ENCODE assay signal across 11 cellular contexts in the genomic region with DNA sequence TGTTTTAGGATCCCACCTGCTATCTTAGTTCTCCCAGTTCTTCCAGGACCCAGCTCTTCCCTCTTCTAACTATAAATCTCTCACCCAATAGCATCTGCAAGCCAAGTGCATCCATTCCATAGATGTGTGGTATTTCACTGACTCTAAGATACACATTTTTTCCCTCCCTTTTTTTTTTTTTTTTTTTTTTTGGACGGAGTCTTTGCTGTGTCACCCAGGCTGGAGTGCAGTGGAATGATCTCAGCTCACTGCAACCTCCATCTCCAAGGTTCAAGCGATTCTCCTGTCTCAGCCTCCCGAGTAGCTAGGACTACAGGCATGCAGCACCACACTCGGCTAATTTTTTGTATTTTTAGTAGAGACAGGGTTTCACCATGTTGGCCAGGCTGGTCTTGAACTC. TPM values are rescaled to one million over a fixed set of nuclear protein-coding genes. Genes with fewer than 3 reads are reported as not detected.
DNase-seq lines count a peak whose midpoint lies in the region; ATAC-seq and TF ChIP-seq lines count a peak whose summit lies in the region.
"Not testable (repeated sequence)": the region's sequence is repeated elsewhere in the genome, so short reads cannot be mapped to it uniquely, and the experiment has no call there.
"Had no signal": no experiment of that assay in that cellular context is flagged by ENCODE, and none has a peak within 500 bp of the region (broad histone marks: within the 10 kb centered on the region; RNA-seq: fewer than 3 reads in every experiment).

No MANE protein-coding gene starts in this region.

- H2AFZ ChIP-seq in neural progenitor cell (replicated peaks), result not testable (repeated sequence)

- H3K36me3 ChIP-seq in DOHH2 (ENCODE audit: control insufficient read depth, low read length) (peaks cover 69% of the 10 kb centered on the region), iPS-18a (ENCODE audit: control insufficient read depth, low read depth, low read length) (peaks cover 45% of the 10 kb centered on the region), neural progenitor cell (peaks cover 10% of the 10 kb centered on the region), thymus (ENCODE audit: control insufficient read depth, insufficient read depth) (peaks cover 28% of the 10 kb centered on the region)

- H3K4me3 ChIP-seq in DOHH2 (ENCODE audit: low read length), result peak overlapping the region; percentile 94
- H3K4me3 ChIP-seq in Jurkat, Clone E6-1 (ENCODE audit: low read length), result peak overlapping the region; percentile 97
- H3K4me3 ChIP-seq in iPS-18a (ENCODE audit: low read length), result peak overlapping the region; percentile 86
- H3K4me3 ChIP-seq in neural progenitor cell, result peak overlapping the region; percentile 73
- peak overlapping the region; percentile 87 for H3K4me3 ChIP-seq in thymus (ENCODE audit: low read length)

- TF ChIP-seq CTCF in DOHH2 (IDR thresholded peaks at IDR 0.05; ENCODE audit: low read depth, low read length, poor library complexity, severe bottlenecking); neural progenitor cell (IDR thresholded peaks at IDR 0.05): not testable (repeated sequence)

- H3K4me3 Mint-ChIP-seq in T-helper 1 cell treated with Interleukin-12 subunit alpha and Interleukin-12 subunit beta and Interleukin-4 antibody, amounts not matched to agents 30 μg/mL and 1 μg/mL, for 36 hours, result peak overlapping the region; percentile 88
- H3K4me3 Mint-ChIP-seq in effector memory CD8-positive, alpha-beta T cell, result peak overlapping the region; percentile 97 to 99
- peak overlapping the region; percentile 97 for H3K4me3 Mint-ChIP-seq in neural progenitor cell

- H3K4me1 ChIP-seq in DOHH2 (ENCODE audit: control insufficient read depth, low read length) (peaks cover 53% of the 10 kb centered on the region), neural progenitor cell (peaks cover 18% of the 10 kb centered on the region), thymus (ENCODE audit: control insufficient read depth, insufficient read depth, low read length) (peaks cover 15% of the 10 kb centered on the region)
- not testable (repeated sequence) for H3K4me1 ChIP-seq in iPS-18a (ENCODE audit: control insufficient read depth, low read depth, low read length)

- peak overlapping the region; percentile 79 for H3K27ac Mint-ChIP-seq in T-helper 1 cell treated with Interleukin-12 subunit alpha and Interleukin-12 subunit beta and Interleukin-4 antibody, amounts not matched to agents 30 μg/mL and 1 μg/mL, for 36 hours
- peak overlapping the region; percentile 92 to 96 for H3K27ac Mint-ChIP-seq in activated naive CD4-positive, alpha-beta T cell treated with anti-CD3 and anti-CD28 coated beads, Interleukin-2, amount 50 U/mL, for 72 hours
- H3K27ac Mint-ChIP-seq in effector memory CD8-positive, alpha-beta T cell, result peak overlapping the region in 1 of 2 donors; percentile 94
- H3K27ac Mint-ChIP-seq in neural progenitor cell, result peak overlapping the region; percentile 5

- H3K4me2 ChIP-seq in DOHH2 (ENCODE audit: low read length) (peak overlapping the region; percentile 83), neural progenitor cell (peak overlapping the region; percentile 87)

- H3K36me3 Mint-ChIP-seq in T-helper 1 cell treated with Interleukin-12 subunit alpha and Interleukin-12 subunit beta and Interleukin-4 antibody, amounts not matched to agents 30 μg/mL and 1 μg/mL, for 36 hours (ENCODE audit: low read depth), result peaks cover 50% of the 10 kb centered on the region
- peaks cover 49 to 78% of the 10 kb centered on the region in 2 donors for H3K36me3 Mint-ChIP-seq in activated naive CD4-positive, alpha-beta T cell treated with anti-CD3 and anti-CD28 coated beads, Interleukin-2, amount 50 U/mL, for 72 hours
- peaks cover 52% of the 10 kb centered on the region for H3K36me3 Mint-ChIP-seq in effector memory CD8-positive, alpha-beta T cell (ENCODE audit: insufficient read depth)
- peaks cover 31% of the 10 kb centered on the region for H3K36me3 Mint-ChIP-seq in neural progenitor cell

- H3F3A ChIP-seq in DOHH2 (ENCODE audit: control insufficient read depth, insufficient read depth); neural progenitor cell (ENCODE audit: low read depth): not testable (repeated sequence)

- H3K9me3 Mint-ChIP-seq in T-helper 1 cell treated with Interleukin-12 subunit alpha and Interleukin-12 subunit beta and Interleukin-4 antibody, amounts not matched to agents 30 μg/mL and 1 μg/mL, for 36 hours, result peaks cover 10% of the 10 kb centered on the region
- not testable (repeated sequence) for H3K9me3 Mint-ChIP-seq in activated naive CD4-positive, alpha-beta T cell treated with anti-CD3 and anti-CD28 coated beads, Interleukin-2, amount 50 U/mL, for 72 hours; effector memory CD8-positive, alpha-beta T cell; neural progenitor cell

- not testable (repeated sequence) for H3K27me3 ChIP-seq in DOHH2 (ENCODE audit: control insufficient read depth, low read length); thymus (ENCODE audit: control insufficient read depth, insufficient read depth)
- H3K27me3 ChIP-seq in iPS-18a (ENCODE audit: control insufficient read depth, insufficient read depth, low read length), result peaks cover 18% of the 10 kb centered on the region
- H3K27me3 ChIP-seq in neural progenitor cell, result peaks cover 12% of the 10 kb centered on the region

- not testable (repeated sequence) for H3K27ac ChIP-seq in DOHH2 (ENCODE audit: low read depth, low read length); iPS-18a (ENCODE audit: low read length); neural progenitor cell; thymus (ENCODE audit: low read depth)

- peaks cover 33% of the 10 kb centered on the region for H4K20me1 ChIP-seq in DOHH2 (ENCODE audit: control insufficient read depth, insufficient read depth, low read depth, low read length)
- H4K20me1 ChIP-seq in neural progenitor cell (ENCODE audit: low read depth), result peaks cover 24% of the 10 kb centered on the region

- peaks cover 44% of the 10 kb centered on the region for H3K4me1 Mint-ChIP-seq in T-helper 1 cell treated with Interleukin-12 subunit alpha and Interleukin-12 subunit beta and Interleukin-4 antibody, amounts not matched to agents 30 μg/mL and 1 μg/mL, for 36 hours (ENCODE audit: low read depth)
- peaks cover 32 to 48% of the 10 kb centered on the region in 2 donors for H3K4me1 Mint-ChIP-seq in effector memory CD8-positive, alpha-beta T cell (ENCODE audit: low read depth in 2 of 2)
- peaks cover 31% of the 10 kb centered on the region for H3K4me1 Mint-ChIP-seq in neural progenitor cell

- not testable (repeated sequence) for H3K27me3 Mint-ChIP-seq in T-helper 1 cell treated with Interleukin-12 subunit alpha and Interleukin-12 subunit beta and Interleukin-4 antibody, amounts not matched to agents 30 μg/mL and 1 μg/mL, for 36 hours (ENCODE audit: low read depth); effector memory CD8-positive, alpha-beta T cell; neural progenitor cell (ENCODE audit: insufficient read depth, low read depth)

- not testable (repeated sequence) for H3K9me3 ChIP-seq in DOHH2 (ENCODE audit: control insufficient read depth, insufficient read depth, low read length); iPS-18a (ENCODE audit: control insufficient read depth, low read depth, low read length); neural progenitor cell (ENCODE audit: low read depth); thymus (ENCODE audit: control insufficient read depth)

- H3K79me2 ChIP-seq in DOHH2 (ENCODE audit: control insufficient read depth, low read length), result peaks cover 63% of the 10 kb centered on the region
- peaks cover 50% of the 10 kb centered on the region for H3K79me2 ChIP-seq in neural progenitor cell (ENCODE audit: low read depth)

- WGBS in thymus, result 68% methylated on average over 4 of the region's 4 CpGs

- H3K9ac ChIP-seq in iPS-18a (ENCODE audit: low read length) (peak overlapping the region; percentile 95), neural progenitor cell (peak overlapping the region; percentile 88)

- not testable (repeated sequence) for ATAC-seq in activated naive CD4-positive, alpha-beta T cell treated with anti-CD3 and anti-CD28 coated beads, Interleukin-2, amount 50 U/mL, for 72 hours; effector memory CD8-positive, alpha-beta T cell (replicated peaks)

- not testable (repeated sequence) for DNase-seq in Jurkat, Clone E6-1 (ENCODE audit: low read depth, low spot score); activated naive CD4-positive, alpha-beta T cell treated with anti-CD3 and anti-CD28 coated beads, Interleukin-2, amount 50 U/mL, for 72 hours (ENCODE audit: low spot score in 2 of 2); effector memory CD8-positive, alpha-beta T cell; neural progenitor cell (ENCODE audit: low spot score)

- not testable (repeated sequence) for H3K9me2 ChIP-seq in DOHH2 (replicated peaks; ENCODE audit: control insufficient read depth, low read length)

RNA-seq across cellular contexts. Expression of a gene that starts 1.7 kb away (rescaled TPM):
- polyA plus RNA-seq in Jurkat, Clone E6-1 (2012; ENCODE audit: insufficient read depth, insufficient read length), result 21.1 TPM
- 100 to 1,000 TPM in 1 of 2 donors, 10 to 100 TPM in 1; 82.0 to 118 TPM for total RNA-seq in activated naive CD4-positive, alpha-beta T cell treated with anti-CD3 and anti-CD28 coated beads, Interleukin-2, amount 50 U/mL, for 72 hours
- 21.0 and 39.8 TPM in 2 replicates for total RNA-seq in neural progenitor cell (ENCODE audit: low replicate concordance)
- polyA plus RNA-seq in thymus, result 17.5 TPM

RNA-seq across cellular contexts. Expression of a gene that starts 5.1 kb away (rescaled TPM):
- 2.2 TPM for polyA plus RNA-seq in Jurkat, Clone E6-1 (2012; ENCODE audit: insufficient read depth, insufficient read length)
- total RNA-seq in activated naive CD4-positive, alpha-beta T cell treated with anti-CD3 and anti-CD28 coated beads, Interleukin-2, amount 50 U/mL, for 72 hours, result 1 to 10 TPM; 1.3 to 1.6 TPM
- 0.94 and 5.4 TPM in 2 replicates for total RNA-seq in neural progenitor cell (ENCODE audit: low replicate concordance)
- 0.64 TPM for polyA plus RNA-seq in thymus
- total RNA-seq: frontal cortex, HT1080 had no signal

RNA-seq across cellular contexts. Expression of a gene that starts 26.0 kb away (rescaled TPM):
- polyA plus RNA-seq in Jurkat, Clone E6-1 (2012; ENCODE audit: insufficient read depth, insufficient read length), result not detected
- under 1 TPM; 0.12 to 0.16 TPM for total RNA-seq in activated naive CD4-positive, alpha-beta T cell treated with anti-CD3 and anti-CD28 coated beads, Interleukin-2, amount 50 U/mL, for 72 hours
- total RNA-seq in neural progenitor cell (ENCODE audit: low replicate concordance), result not detected in 2 replicates
- polyA plus RNA-seq in thymus, result 0.57 TPM
- total RNA-seq: HT1080, right atrium auricular region had no signal

RNA-seq across cellular contexts. Expression of a gene that starts 26.6 kb away (rescaled TPM):
- 120 TPM for polyA plus RNA-seq in Jurkat, Clone E6-1 (2012; ENCODE audit: insufficient read depth, insufficient read length)
- total RNA-seq in activated naive CD4-positive, alpha-beta T cell treated with anti-CD3 and anti-CD28 coated beads, Interleukin-2, amount 50 U/mL, for 72 hours, result 100 to 1,000 TPM; 140 to 238 TPM
- 45.3 and 61.6 TPM in 2 replicates for total RNA-seq in neural progenitor cell (ENCODE audit: low replicate concordance)
- 141 TPM for polyA plus RNA-seq in thymus
